In the genomic region with DNA sequence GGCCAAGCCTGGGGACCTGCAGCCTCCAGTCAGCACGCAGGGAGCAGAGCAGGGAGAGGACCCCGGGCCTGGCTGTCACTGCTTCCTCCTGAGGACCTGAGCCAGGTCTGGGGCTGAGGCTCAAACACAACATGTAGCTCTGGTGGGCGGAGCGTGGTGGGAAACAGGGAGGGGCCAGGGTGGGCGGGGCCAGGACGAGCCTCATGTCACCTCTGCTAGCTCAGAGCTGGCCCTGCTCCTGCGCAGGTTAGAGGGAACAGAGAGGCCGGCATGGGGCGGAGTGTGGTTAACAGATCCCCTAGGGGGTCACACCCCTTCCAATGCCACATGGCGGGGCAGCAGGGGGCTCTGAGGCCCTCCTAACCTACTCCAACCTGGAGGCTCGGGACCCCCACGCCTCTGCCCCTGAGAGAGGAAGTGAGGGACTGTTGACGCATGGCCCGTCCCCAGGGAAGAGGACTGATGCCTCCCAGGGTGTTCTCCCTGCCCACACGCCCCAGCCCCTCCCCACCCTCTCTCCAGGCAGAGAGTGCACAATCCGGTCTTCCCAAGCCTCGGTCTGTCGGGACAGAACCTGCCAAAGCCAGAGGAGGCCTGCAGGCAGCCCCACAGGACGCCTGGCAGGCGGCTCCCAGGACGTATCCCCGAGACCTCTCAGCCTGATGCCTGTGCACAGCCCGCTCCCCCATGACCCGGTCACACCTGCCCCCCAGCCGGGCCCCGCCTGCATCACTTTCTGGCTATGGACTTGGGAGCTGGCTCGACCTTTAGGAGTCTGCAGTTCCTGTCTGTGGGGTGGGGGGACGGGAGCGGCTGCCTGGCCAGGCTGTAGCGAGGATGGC, we compare ENCODE assay signal across 8 cellular contexts. TPM values are rescaled to one million over a fixed set of nuclear protein-coding genes. Genes with fewer than 3 reads are reported as not detected.
DNase-seq lines count a peak whose midpoint lies in the region; ATAC-seq, FAIRE-seq and TF ChIP-seq lines count a peak whose summit lies in the region.

No MANE protein-coding gene starts in this region.

- H3K4me3 ChIP-seq in GM12878 (no peak overlapping the region), mesodermal cell (ENCODE audit: extremely low read depth, insufficient read depth, low read length, poor library complexity, severe bottlenecking) (no peak overlapping the region)

- FAIRE-seq in GM12878 (lab: Jason Lieb, UNC) = no peak

- H3K4me2 ChIP-seq in GM12878 (ENCODE audit: control insufficient read depth, insufficient read depth) = no peak overlapping the region

- TF ChIP-seq RAD21 in GM12878 (IDR thresholded peaks at IDR 0.05; ENCODE audit: insufficient read depth, low read depth, low read length) = no peak

- H3K4me3 Mint-ChIP-seq in activated naive CD4-positive, alpha-beta T cell treated with anti-CD3 and anti-CD28 coated beads for 36 hours = no peak overlapping the region

- H3K9ac ChIP-seq in GM12878 (ENCODE audit: control insufficient read depth, insufficient read depth, low read length) = no peak overlapping the region

- DNase-seq in NCI-H1436 (lab: John Stamatoyannopoulos, UW) (peak; percentile 51), NCI-H1436 treated with DMSO at 0.1 percent for 48 hours (lab: John Stamatoyannopoulos, UW) (no peak), LoVo (ENCODE audit: low spot score) (peak; percentile 4), GM12878 (ENCODE audit: low read depth, low spot score) (no peak), omental fat pad (ENCODE audit: low spot score) (no peak)
- DNase-seq in activated naive CD4-positive, alpha-beta T cell treated with anti-CD3 and anti-CD28 coated beads for 36 hours = no peak

- peak; percentile 37; the same call in 1 of the 2 replicates for TF ChIP-seq POLR2A in GM12878 (IDR thresholded peaks at IDR 0.05; ENCODE audit: low read depth, low read length)

- SMC1A ChIA-PET in GM12878 (lab: Charles Lee; ENCODE audit: uncharacterized antibody, unreplicated experiment) = interaction anchor here (1.1 kb wide), 1 partner anchor 13 kb away, joined by 4 read pairs; no protein-coding TSS in a partner anchor

- H4K20me1 ChIP-seq in GM12878 (ENCODE audit: control insufficient read depth, insufficient read depth) = no peaks in the 10 kb centered on the region; the same call in none of the 2 replicates

- H3K36me3 ChIP-seq in GM12878 (ENCODE audit: control insufficient read depth in 2 of 2, insufficient read depth in 2 of 2, low read length in 1 of 2) (peaks cover 3 to 4% of the 10 kb centered on the region in 2 experiments; a peak in 2 of 4 replicates), mesodermal cell (ENCODE audit: control insufficient read depth, insufficient read depth, low read length) (peaks cover 3% of the 10 kb centered on the region)

- no peaks in the 10 kb centered on the region for H3K36me3 Mint-ChIP-seq in activated naive CD4-positive, alpha-beta T cell treated with anti-CD3 and anti-CD28 coated beads for 36 hours (ENCODE audit: low read depth)

- H3K4me1 Mint-ChIP-seq in activated naive CD4-positive, alpha-beta T cell treated with anti-CD3 and anti-CD28 coated beads for 36 hours (ENCODE audit: low read depth) = peaks cover 30% of the 10 kb centered on the region

- WGBS in GM12878 (ENCODE audit: insufficient coverage, insufficient replicate concordance, low lambda C conversion rate, missing lambda C conversion rate) = 67% methylated on average over 25 of the region's 30 CpGs
- 22 to 34% methylated on average over 19 to 25 of the region's 30 CpGs for WGBS in mesodermal cell (ENCODE audit: insufficient coverage in 2 of 2), 2 experiments

- RAD21 ChIA-PET in GM12878 (lab: Charles Lee; ENCODE audit: unreplicated experiment) = interaction anchor here (0.9 kb wide), 1 partner anchor 15 kb away, joined by 3 read pairs; a partner anchor contains a TSS

- intact Hi-C loops in GM12878 (cut with micrococcal nuclease; ENCODE audit: unreplicated experiment) = no loop called here
- intact Hi-C loops in activated naive CD4-positive, alpha-beta T cell treated with anti-CD3 and anti-CD28 coated beads for 36 hours (cut with micrococcal nuclease) = no loop called here

- H3K4me1 ChIP-seq in GM12878 (ENCODE audit: control insufficient read depth, insufficient read depth, low read length) = peaks cover 28% of the 10 kb centered on the region
- peaks cover 71% of the 10 kb centered on the region for H3K4me1 ChIP-seq in mesodermal cell (ENCODE audit: control insufficient read depth, insufficient read depth, low read length, poor library complexity, severe bottlenecking)

- CTCF ChIA-PET in GM12878 (lab: Yijun Ruan, JAX) = interaction anchor here (1.3 kb wide), 1 partner anchor 25 kb away, joined by 5 read pairs; no protein-coding TSS in a partner anchor
- CTCF ChIA-PET in activated naive CD4-positive, alpha-beta T cell treated with anti-CD3 and anti-CD28 coated beads for 36 hours (lab: Charles Lee) = no interaction called here

- peak; percentile 81 for ATAC-seq in GM12878
- ATAC-seq in HG03571 (IDR thresholded peaks at IDR 0.05; ENCODE audit: unreplicated experiment) = no peak
- no peak for ATAC-seq in omental fat pad (ENCODE audit: low FRiP score)

- BruUV-seq in GM12878 (replicated peaks; lab: Mats Ljungman, UMichigan) = no TSS peak

- H3K27me3 Mint-ChIP-seq in activated naive CD4-positive, alpha-beta T cell treated with anti-CD3 and anti-CD28 coated beads for 36 hours (ENCODE audit: low read depth) = no peaks in the 10 kb centered on the region

- no peak overlapping the region for H3K27ac Mint-ChIP-seq in activated naive CD4-positive, alpha-beta T cell treated with anti-CD3 and anti-CD28 coated beads for 36 hours

- no peak overlapping the region for H2AFZ ChIP-seq in GM12878 (ENCODE audit: control insufficient read depth, low read depth, low read length)

- H3K9me3 ChIP-seq in GM12878 (replicated peaks; ENCODE audit: control insufficient read depth, insufficient read depth, low read length) (no peaks in the 10 kb centered on the region), mesodermal cell (ENCODE audit: control insufficient read depth, low read length) (no peaks in the 10 kb centered on the region)

- peaks cover 67% of the 10 kb centered on the region for H3K79me2 ChIP-seq in GM12878 (ENCODE audit: control insufficient read depth, insufficient read depth, low read length)

- H3K9me3 Mint-ChIP-seq in activated naive CD4-positive, alpha-beta T cell treated with anti-CD3 and anti-CD28 coated beads for 36 hours = no peaks in the 10 kb centered on the region

- TF ChIP-seq CTCF in GM12878 (IDR thresholded peaks at IDR 0.05 in 2 of 3, conservative IDR thresholded peaks at IDR 0.05 in 1 of 3; ENCODE audit: control insufficient read depth in 2 of 3, extremely low read depth in 1 of 3, insufficient read depth in 1 of 3, low read depth in 3 of 3, low read length in 3 of 3) (no peak), omental fat pad (IDR thresholded peaks at IDR 0.05) (no peak)

- POLR2A ChIA-PET in GM12878 (lab: Charles Lee) = interaction anchor here (0.7 kb wide), 1 partner anchor 51 kb away, joined by 6 read pairs; no protein-coding TSS in a partner anchor

- in situ Hi-C loops in GM12878 (cut with MboI) = no loop called here

- H3K27me3 ChIP-seq in GM12878 (replicated peaks in 1 of 2; ENCODE audit: control insufficient read depth in 2 of 2, insufficient read depth in 2 of 2, low read length in 1 of 2) = no peaks in the 10 kb centered on the region

- TF ChIP-seq EP300 in GM12878 (IDR thresholded peaks at IDR 0.05; ENCODE audit: borderline replicate concordance in 1 of 2, control insufficient read depth in 1 of 2, low read depth in 2 of 2, low read length in 2 of 2) = no peak

- H3K27ac ChIP-seq in GM12878 (ENCODE audit: control insufficient read depth, insufficient read depth) = no peak overlapping the region; the same call in 1 of the 2 replicates
- H3K27ac ChIP-seq in mesodermal cell (ENCODE audit: low read depth, low read length, severe bottlenecking) = peak overlapping the region; percentile 53

RNA-seq across cellular contexts. Expression of a gene that starts 15.2 kb away (rescaled TPM):
- total RNA-seq in GM12878 (2013; cell fraction: nucleolus; rRNA removed) = 218 and 234 TPM in 2 replicates
- total RNA-seq in GM12878 (2014; rRNA removed) (96.3 and 106 TPM in 2 replicates), GM12878 (2014; rRNA removed; fragmentation: Illumina TruSeq; extraction: Trizol) (21.8 and 30.6 TPM in 2 replicates), GM12878 (2021) (146 and 169 TPM in 2 replicates), omental fat pad (100 to 1,000 TPM; 151 to 315 (median 249) TPM)
- 55.6 TPM for polyA plus RNA-seq in GM12878 (2011; ENCODE audit: low read depth)
- polyA plus RNA-seq in GM12878 (2011; rRNA removed) (15.2 and 28.0 TPM in 2 replicates), GM12878 (2014; fragmentation: Illumina TruSeq; extraction: Trizol) (17.0 and 39.9 TPM in 2 replicates), GM12878 (2014; fragmentation: Nextera tagmentation; extraction: Ambion mirVana) (1 to 10 TPM; 1.3 to 7.2 TPM), GM12878 (2014; rRNA removed) (116 and 167 TPM in 2 replicates), GM12878 (2016; fragmentation: Nextera tagmentation; extraction: Ambion mirVana) (10 to 100 TPM; 31.1 to 35.6 TPM)
- 47.6 and 77.5 TPM in 2 replicates for polyA plus RNA-seq in GM12878 (2011; cell fraction: cytosol; rRNA removed)
- polyA plus RNA-seq in GM12878 (2011; cell fraction: nucleus; rRNA removed) = 493 and 679 TPM in 2 replicates
- 77.9 and 106 TPM in 2 replicates for polyA plus RNA-seq in GM12878 (2012)
- polyA minus RNA-seq in GM12878 (2011; rRNA and poly(A)+ RNA removed) = 39.4 and 60.9 TPM in 2 replicates
- polyA minus RNA-seq in GM12878 (2011; cell fraction: cytosol; rRNA and poly(A)+ RNA removed) = 27.0 and 30.1 TPM in 2 replicates
- 81.4 and 144 TPM in 2 replicates for polyA minus RNA-seq in GM12878 (2011; cell fraction: nucleus; rRNA and poly(A)+ RNA removed)
- 99.8 TPM for polyA plus RNA-seq in mesodermal cell (2013, experiment 1 of 2)
- polyA plus RNA-seq in mesodermal cell (2013, experiment 2 of 2) = 78.4 TPM
- total RNA-seq in activated naive CD4-positive, alpha-beta T cell treated with anti-CD3 and anti-CD28 coated beads for 36 hours = 10 to 100 TPM; 78.2 to 80.1 TPM

RNA-seq across cellular contexts. Expression of a gene that starts 33.8 kb away (rescaled TPM):
- total RNA-seq in GM12878 (2013; cell fraction: nucleolus; rRNA removed) = 10.9 and 14.9 TPM in 2 replicates
- 40.4 and 59.3 TPM in 2 replicates for total RNA-seq in GM12878 (2014; rRNA removed)
- 6.5 and 8.5 TPM in 2 replicates for total RNA-seq in GM12878 (2014; rRNA removed; fragmentation: Illumina TruSeq; extraction: Trizol)
- total RNA-seq in GM12878 (2021) = 87.6 and 90.0 TPM in 2 replicates
- 8.4 TPM for polyA plus RNA-seq in GM12878 (2011; ENCODE audit: low read depth)
- 3.3 and 9.0 TPM in 2 replicates for polyA plus RNA-seq in GM12878 (2011; rRNA removed)
- 24.4 and 33.2 TPM in 2 replicates for polyA plus RNA-seq in GM12878 (2011; cell fraction: cytosol; rRNA removed)
- polyA plus RNA-seq in GM12878 (2011; cell fraction: nucleus; rRNA removed) = 26.7 and 44.2 TPM in 2 replicates
- 39.9 and 49.2 TPM in 2 replicates for polyA plus RNA-seq in GM12878 (2012)
- 1.3 and 4.3 TPM in 2 replicates for polyA plus RNA-seq in GM12878 (2014; fragmentation: Illumina TruSeq; extraction: Trizol)
- polyA plus RNA-seq in GM12878 (2014; fragmentation: Nextera tagmentation; extraction: Ambion mirVana) = 1 to 10 TPM in 1 of 2 experiments, under 1 TPM in 1; 0.50 to 1.9 TPM
- polyA plus RNA-seq in GM12878 (2014; rRNA removed) = 37.7 and 58.6 TPM in 2 replicates
- polyA plus RNA-seq in GM12878 (2016; fragmentation: Nextera tagmentation; extraction: Ambion mirVana) = 10 to 100 TPM in 1 of 2 experiments, 1 to 10 TPM in 1; 5.7 to 41.3 TPM
- 8.9 and 34.4 TPM in 2 replicates for polyA minus RNA-seq in GM12878 (2011; rRNA and poly(A)+ RNA removed)
- 37.6 and 54.5 TPM in 2 replicates for polyA minus RNA-seq in GM12878 (2011; cell fraction: cytosol; rRNA and poly(A)+ RNA removed)
- polyA minus RNA-seq in GM12878 (2011; cell fraction: nucleus; rRNA and poly(A)+ RNA removed) = 8.5 and 22.1 TPM in 2 replicates
- 23.4 TPM for polyA plus RNA-seq in mesodermal cell (2013, experiment 1 of 2)
- 24.0 TPM for polyA plus RNA-seq in mesodermal cell (2013, experiment 2 of 2)
- 1 to 10 TPM in 2 of 4 donors, under 1 TPM in 2; 0.19 to 3.5 (median 1.6) TPM for total RNA-seq in omental fat pad
- 100 to 1,000 TPM; 223 to 231 TPM for total RNA-seq in activated naive CD4-positive, alpha-beta T cell treated with anti-CD3 and anti-CD28 coated beads for 36 hours

RNA-seq across cellular contexts. Expression of a gene that starts 41.9 kb away (rescaled TPM):
- total RNA-seq in GM12878 (2013; cell fraction: nucleolus; rRNA removed) = 39.3 and 42.6 TPM in 2 replicates
- 308 and 348 TPM in 2 replicates for total RNA-seq in GM12878 (2014; rRNA removed)
- 106 and 113 TPM in 2 replicates for total RNA-seq in GM12878 (2014; rRNA removed; fragmentation: Illumina TruSeq; extraction: Trizol)
- total RNA-seq in GM12878 (2021) = 219 and 234 TPM in 2 replicates
- polyA plus RNA-seq in GM12878 (2011; ENCODE audit: low read depth) = 71.1 TPM
- 39.6 and 95.7 TPM in 2 replicates for polyA plus RNA-seq in GM12878 (2011; rRNA removed)
- polyA plus RNA-seq in GM12878 (2011; cell fraction: cytosol; rRNA removed) = 75.8 and 141 TPM in 2 replicates
- 107 and 109 TPM in 2 replicates for polyA plus RNA-seq in GM12878 (2011; cell fraction: nucleus; rRNA removed)
- polyA plus RNA-seq in GM12878 (2012) = 148 and 153 TPM in 2 replicates
- polyA plus RNA-seq in GM12878 (2014; fragmentation: Illumina TruSeq; extraction: Trizol) = 8.6 and 46.2 TPM in 2 replicates
- polyA plus RNA-seq in GM12878 (2014; fragmentation: Nextera tagmentation; extraction: Ambion mirVana) = 100 to 1,000 TPM in 1 of 2 experiments, 10 to 100 TPM in 1; 30.6 to 100 TPM
- polyA plus RNA-seq in GM12878 (2014; rRNA removed) = 278 and 338 TPM in 2 replicates
- polyA plus RNA-seq in GM12878 (2016; fragmentation: Nextera tagmentation; extraction: Ambion mirVana) = 100 to 1,000 TPM; 446 to 495 TPM
- polyA minus RNA-seq in GM12878 (2011; rRNA and poly(A)+ RNA removed) = 11.7 and 28.6 TPM in 2 replicates
- 42.0 and 50.9 TPM in 2 replicates for polyA minus RNA-seq in GM12878 (2011; cell fraction: cytosol; rRNA and poly(A)+ RNA removed)
- 22.0 and 30.6 TPM in 2 replicates for polyA minus RNA-seq in GM12878 (2011; cell fraction: nucleus; rRNA and poly(A)+ RNA removed)
- 112 TPM for polyA plus RNA-seq in mesodermal cell (2013, experiment 1 of 2)
- polyA plus RNA-seq in mesodermal cell (2013, experiment 2 of 2) = 94.0 TPM
- 100 to 1,000 TPM in 3 of 4 donors, 10 to 100 TPM in 1; 94.4 to 127 (median 115) TPM for total RNA-seq in omental fat pad
- total RNA-seq in activated naive CD4-positive, alpha-beta T cell treated with anti-CD3 and anti-CD28 coated beads for 36 hours = 100 to 1,000 TPM; 314 TPM

Comparison
In these comparisons a context has a peak if more than half of its experiments do, and no peak if none do; other contexts are left out.
1. DNase-seq: peak in NCI-H1436 (single experiment) and LoVo (single experiment); none in NCI-H1436 treated with DMSO at 0.1 percent for 48 hours (single experiment), GM12878 (single experiment), omental fat pad (single experiment) and activated naive CD4-positive, alpha-beta T cell treated with anti-CD3 and anti-CD28 coated beads for 36 hours (single experiment).